ENCODE assay signal across 1 cellular context in the genomic region with DNA sequence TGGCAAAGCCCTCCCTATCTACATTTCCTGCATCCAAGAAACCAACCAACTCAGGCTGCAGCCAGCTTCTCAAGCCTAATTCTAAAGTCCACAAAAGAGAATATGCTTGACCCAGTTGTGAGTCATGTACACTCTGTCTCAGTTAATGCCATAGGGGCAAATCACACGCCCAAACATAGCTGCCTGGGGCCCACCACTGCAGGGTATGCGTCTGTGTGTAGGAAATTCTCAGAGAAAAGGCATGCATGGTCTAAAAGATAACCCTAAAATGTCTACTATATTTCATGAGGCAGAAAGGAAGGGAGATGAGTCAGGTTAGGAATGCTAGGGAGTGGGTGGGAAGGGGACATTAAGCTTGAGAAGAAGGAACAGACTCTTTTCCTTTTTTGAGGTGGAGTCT.
TF ChIP-seq lines count a peak whose summit lies in the region.

No MANE protein-coding gene starts in this region.

TF ChIP-seq in endothelial cell of umbilical vein, 7 proteins besides CTCF, POLR2A, EP300 and RAD21:
- TF ChIP-seq, protein P1, sequence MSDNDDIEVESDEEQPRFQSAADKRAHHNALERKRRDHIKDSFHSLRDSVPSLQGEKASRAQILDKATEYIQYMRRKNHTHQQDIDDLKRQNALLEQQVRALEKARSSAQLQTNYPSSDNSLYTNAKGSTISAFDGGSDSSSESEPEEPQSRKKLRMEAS (IDR thresholded peaks at IDR 0.05; ENCODE audit: insufficient read depth, insufficient read length), result no peak
- TF ChIP-seq GATA2 (IDR thresholded peaks at IDR 0.05; ENCODE audit: insufficient read depth, insufficient read length, low read depth, low read length) (peak; percentile 76), FOS (IDR thresholded peaks at IDR 0.05; ENCODE audit: borderline replicate concordance, insufficient read depth, low read length) (peak; percentile 87), POLR2AphosphoS5 (IDR thresholded peaks at IDR 0.05; ENCODE audit: insufficient read depth, low read depth, low read length) (peak; percentile 21)
